14 cellular contexts compared by ENCODE assay signal in the genomic region with DNA sequence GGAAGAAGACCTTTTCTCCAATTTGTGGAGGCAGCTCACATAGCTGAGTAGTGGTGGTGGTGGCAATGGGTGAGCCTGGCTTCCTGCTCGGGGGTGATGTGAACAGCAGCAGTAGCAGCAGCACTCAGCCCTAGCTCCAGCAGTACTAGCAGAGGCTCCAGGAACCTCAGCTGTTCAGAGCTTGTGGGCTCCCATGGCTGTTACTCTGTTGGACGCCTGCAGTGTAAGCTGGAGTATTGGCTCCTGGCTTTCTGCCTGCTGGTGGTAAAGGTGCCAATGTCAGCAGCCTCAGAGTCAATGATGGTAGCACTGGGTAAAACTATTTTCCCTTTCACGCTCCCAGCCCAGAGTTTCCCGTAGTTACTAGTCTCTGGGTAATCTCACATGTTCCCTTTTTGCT. TPM values are rescaled to one million over a fixed set of nuclear protein-coding genes. Genes with fewer than 3 reads are reported as not detected.
A peak's percentile ranks its signal among the peaks of the same experiment; 100 is the strongest.
DNase-seq lines count a peak whose midpoint lies in the region; ATAC-seq and TF ChIP-seq lines count a peak whose summit lies in the region.
"Had no signal": no experiment of that assay in that cellular context is flagged by ENCODE, and none has a peak within 500 bp of the region (broad histone marks: within the 10 kb centered on the region; RNA-seq: fewer than 3 reads in every experiment).

No MANE protein-coding gene starts in this region.

- peaks cover 36% of the 10 kb centered on the region for H3K4me1 Mint-ChIP-seq in chondrocyte (ENCODE audit: low read depth)
- peaks cover 12 to 26% (median 26%) of the 10 kb centered on the region in 3 donors for H3K4me1 Mint-ChIP-seq in CD8-positive, alpha-beta memory T cell

- DNase-seq in DND-41: peak; percentile 49
- DNase-seq in MG63: peak; percentile 70
- DNase-seq in chondrocyte (ENCODE audit: low spot score): no peak
- DNase-seq in CD8-positive, alpha-beta memory T cell: no peak
- no peak for DNase-seq in DMS79 (lab: John Stamatoyannopoulos, UW)
- no peak for DNase-seq in inferior parietal cortex (ENCODE audit: extremely low spot score)
- DNase-seq: activated CD4-positive, alpha-beta T cell treated with anti-CD3 and anti-CD28 coated beads, Interleukin-2, amount 50 U/mL, for 48 hours; activated naive CD8-positive, alpha-beta T cell treated with anti-CD3 and anti-CD28 coated beads, Interleukin-2, amount 50 U/mL, for 24 hours; islet precursor cell; NCI-H2171 had no signal

- H3K79me2 ChIP-seq in DND-41 (ENCODE audit: insufficient read depth, low read length): peaks cover 31% of the 10 kb centered on the region

- H3K27ac Mint-ChIP-seq in chondrocyte (ENCODE audit: unreplicated experiment): peak overlapping the region; percentile 93
- H3K27ac Mint-ChIP-seq in CD8-positive, alpha-beta memory T cell: peak overlapping the region in 2 of 8 donors; percentile 17 to 52
- H3K27ac Mint-ChIP-seq: activated naive CD8-positive, alpha-beta T cell treated with anti-CD3 and anti-CD28 coated beads, Interleukin-2, amount 50 U/mL, for 24 hours had no signal

- CTCF ChIA-PET in CD8-positive, alpha-beta memory T cell (lab: Charles Lee): interaction anchor here (3.9 kb wide), 1 partner anchor 10 kb away, joined by 26 read pairs; no protein-coding TSS in a partner anchor

- H3K27ac ChIP-seq in DND-41 (ENCODE audit: low read length): no peak overlapping the region
- peak overlapping the region; percentile 34 for H3K27ac ChIP-seq in muscle layer of colon (ENCODE audit: low read depth, low read length)
- H3K27ac ChIP-seq in CD8-positive, alpha-beta memory T cell (ENCODE audit: low read depth, low read length): no peak overlapping the region
- H3K27ac ChIP-seq: C4-2B had no signal

- H3K9me3 Mint-ChIP-seq in chondrocyte (ENCODE audit: low read depth): no peaks in the 10 kb centered on the region
- peaks cover 0 to 2% (median 0%) of the 10 kb centered on the region in 5 donors for H3K9me3 Mint-ChIP-seq in CD8-positive, alpha-beta memory T cell
- H3K9me3 Mint-ChIP-seq: activated naive CD8-positive, alpha-beta T cell treated with anti-CD3 and anti-CD28 coated beads, Interleukin-2, amount 50 U/mL, for 24 hours had no signal

- H3K27me3 Mint-ChIP-seq in chondrocyte (ENCODE audit: low read depth): no peaks in the 10 kb centered on the region
- H3K27me3 Mint-ChIP-seq in CD8-positive, alpha-beta memory T cell: peaks cover 0 to 9% of the 10 kb centered on the region in 2 donors
- H3K27me3 Mint-ChIP-seq: activated naive CD8-positive, alpha-beta T cell treated with anti-CD3 and anti-CD28 coated beads, Interleukin-2, amount 50 U/mL, for 24 hours had no signal

- H3K4me3 ChIP-seq in DND-41 (ENCODE audit: low read depth in 1 of 2, low read length in 2 of 2): no peak overlapping the region
- no peak overlapping the region for H3K4me3 ChIP-seq in MG63
- no peak overlapping the region for H3K4me3 ChIP-seq in muscle layer of colon (ENCODE audit: low read depth in 1 of 2, low read length in 2 of 2)
- no peak overlapping the region for H3K4me3 ChIP-seq in CD8-positive, alpha-beta memory T cell (ENCODE audit: low read length)

- ATAC-seq in DND-41 (ENCODE audit: insufficient read depth, low read depth) (no peak), GM19395 (IDR thresholded peaks at IDR 0.05; ENCODE audit: unreplicated experiment) (no peak)
- ATAC-seq: activated naive CD8-positive, alpha-beta T cell treated with anti-CD3 and anti-CD28 coated beads, Interleukin-2, amount 50 U/mL, for 24 hours; SK-N-SH treated with all-trans-retinoic acid at 6 μM for 48 hours had no signal

- H3K4me2 ChIP-seq in DND-41 (ENCODE audit: insufficient read depth, low read length): no peak overlapping the region

- H3K36me3 Mint-ChIP-seq in chondrocyte (ENCODE audit: low read depth): no peaks in the 10 kb centered on the region
- peaks cover 0 to 8% (median 0%) of the 10 kb centered on the region in 3 donors for H3K36me3 Mint-ChIP-seq in CD8-positive, alpha-beta memory T cell

- H3K9ac ChIP-seq in DND-41 (ENCODE audit: low read depth, low read length) (no peak overlapping the region), muscle layer of colon (ENCODE audit: low read length) (no peak overlapping the region)

- H3K36me3 ChIP-seq in DND-41 (ENCODE audit: insufficient read depth, low read length) (no peaks in the 10 kb centered on the region), MG63 (peaks cover 7% of the 10 kb centered on the region), muscle layer of colon (ENCODE audit: insufficient read depth, low read length) (no peaks in the 10 kb centered on the region)
- H3K36me3 ChIP-seq in CD8-positive, alpha-beta memory T cell (ENCODE audit: insufficient read depth, low read length): no peaks in the 10 kb centered on the region

- POLR2A ChIA-PET in CD8-positive, alpha-beta memory T cell (lab: Charles Lee): interaction anchor here (1.1 kb wide), 1 partner anchor 193 kb away, joined by 4 read pairs; no protein-coding TSS in a partner anchor

- H2AFZ ChIP-seq in DND-41 (ENCODE audit: low read depth, low read length): no peak overlapping the region

- H3K4me3 Mint-ChIP-seq in chondrocyte (ENCODE audit: unreplicated experiment): no peak overlapping the region
- H3K4me3 Mint-ChIP-seq in CD8-positive, alpha-beta memory T cell: peak overlapping the region in 1 of 7 donors; percentile 27
- H3K4me3 Mint-ChIP-seq: activated naive CD8-positive, alpha-beta T cell treated with anti-CD3 and anti-CD28 coated beads, Interleukin-2, amount 50 U/mL, for 24 hours had no signal

- H3K4me1 ChIP-seq in DND-41 (ENCODE audit: insufficient read depth, low read length) (peaks cover 28% of the 10 kb centered on the region), muscle layer of colon (ENCODE audit: insufficient read depth, low read length) (peaks cover 11% of the 10 kb centered on the region)
- peaks cover 14% of the 10 kb centered on the region for H3K4me1 ChIP-seq in CD8-positive, alpha-beta memory T cell (ENCODE audit: insufficient read depth, low read length)

- no peaks in the 10 kb centered on the region for H4K20me1 ChIP-seq in DND-41 (ENCODE audit: insufficient read depth, low read length)

- TF ChIP-seq CTCF in DND-41 (IDR thresholded peaks at IDR 0.05; ENCODE audit: borderline replicate concordance, extremely low read depth, low read length, poor library complexity, severe bottlenecking) (no peak), chondrocyte (IDR thresholded peaks at IDR 0.05) (no peak)

- H3K9me3 ChIP-seq in DND-41 (ENCODE audit: insufficient read depth, low read length, severe bottlenecking): no peaks in the 10 kb centered on the region
- H3K9me3 ChIP-seq in MG63: no peaks in the 10 kb centered on the region
- H3K9me3 ChIP-seq in muscle layer of colon (ENCODE audit: low read length): no peaks in the 10 kb centered on the region
- H3K9me3 ChIP-seq in CD8-positive, alpha-beta memory T cell (ENCODE audit: low read length): no peaks in the 10 kb centered on the region

- H3K27me3 ChIP-seq in DND-41 (ENCODE audit: insufficient read depth, low read length, poor library complexity) (no peaks in the 10 kb centered on the region), MG63 (no peaks in the 10 kb centered on the region), muscle layer of colon (ENCODE audit: control insufficient read depth in 1 of 2, insufficient read depth in 2 of 2, low read length in 2 of 2) (no peaks in the 10 kb centered on the region)
- H3K27me3 ChIP-seq in CD8-positive, alpha-beta memory T cell (ENCODE audit: insufficient read depth, low read length, poor library complexity, severe bottlenecking): no peaks in the 10 kb centered on the region

RNA-seq across cellular contexts. Expression of a gene that starts 3.1 kb away (rescaled TPM):
- 64.2 and 72.9 TPM in 2 replicates for total RNA-seq in MG63 (2014; rRNA removed; shearing (Covaris generic); ENCODE audit: low replicate concordance)
- 34.1 to 37.5 TPM (median 36.3 TPM) in 3 replicates for total RNA-seq in chondrocyte
- 100 to 1,000 TPM; 132 to 141 TPM for total RNA-seq in CD8-positive, alpha-beta memory T cell
- polyA plus RNA-seq in CD8-positive, alpha-beta memory T cell: 25.9 TPM

RNA-seq across cellular contexts. Expression of a gene that starts 46.4 kb away (rescaled TPM):
- total RNA-seq in MG63 (2014; rRNA removed; shearing (Covaris generic); ENCODE audit: low replicate concordance): 11.7 and 16.9 TPM in 2 replicates
- total RNA-seq in chondrocyte: 14.7 to 22.9 TPM (median 16.8 TPM) in 3 replicates
- 10 to 100 TPM; 21.9 to 24.3 TPM for total RNA-seq in CD8-positive, alpha-beta memory T cell
- polyA plus RNA-seq in CD8-positive, alpha-beta memory T cell: 6.5 TPM

Comparison
In these comparisons a context has a peak if more than half of its experiments do, and no peak if none do; other contexts are left out.
1. DNase-seq: peak in DND-41 (single experiment) and MG63 (single experiment); none in chondrocyte (single experiment), CD8-positive, alpha-beta memory T cell (0 of 5), DMS79 (single experiment) and inferior parietal cortex (single experiment).